Comparison of ENCODE assay signal across 8 cellular contexts in genomic region chr7:87926581-87927461, GRCh38. TPM values are rescaled to one million over a fixed set of nuclear protein-coding genes. Genes with fewer than 3 reads are reported as not detected.
DNase-seq lines count a peak whose midpoint lies in the region; ATAC-seq and TF ChIP-seq lines count a peak whose summit lies in the region.

No MANE protein-coding gene starts in this region.

- H2AFZ ChIP-seq in KMS-11 (ENCODE audit: low read depth) (peak overlapping the region; percentile 72), GM23248 (no peak overlapping the region)

- H3K79me2 ChIP-seq in KMS-11 (ENCODE audit: insufficient read depth, low read depth) (no peaks in the 10 kb centered on the region; the same call in 1 of the 2 replicates), GM23248 (ENCODE audit: insufficient read depth) (no peaks in the 10 kb centered on the region)

- H3K4me3 ChIP-seq in KMS-11 (IDR thresholded peaks at IDR 0.05; ENCODE audit: insufficient read depth, low read depth, low read length), result peak overlapping the region; percentile 62
- H3K4me3 ChIP-seq in foreskin fibroblast (ENCODE audit: low read depth in 1 of 2, low read length in 2 of 2), result no peak overlapping the region
- no peak overlapping the region for H3K4me3 ChIP-seq in GM23248

- H4K20me1 ChIP-seq in KMS-11 (ENCODE audit: insufficient read depth), result no peaks in the 10 kb centered on the region
- no peaks in the 10 kb centered on the region for H4K20me1 ChIP-seq in GM23248 (ENCODE audit: insufficient read depth)

- no peaks in the 10 kb centered on the region for H3K9me3 ChIP-seq in GM23248 (ENCODE audit: low read depth)

- H3K9ac ChIP-seq in KMS-11 (peak overlapping the region; percentile 82), GM23248 (no peak overlapping the region)

- no peaks in the 10 kb centered on the region for H3K36me3 ChIP-seq in KMS-11 (ENCODE audit: insufficient read depth)
- no peaks in the 10 kb centered on the region for H3K36me3 ChIP-seq in GM23248 (ENCODE audit: low read depth)

- in situ Hi-C loops in GM23248 (cut with MboI), result no loop called here

- H3K27ac ChIP-seq in KMS-11 (peak overlapping the region; percentile 97), GM23248 (no peak overlapping the region)

- WGBS in GM23248 (ENCODE audit: low coverage in 1 of 2, low lambda C conversion rate in 2 of 2, missing lambda C conversion rate in 2 of 2), 2 experiments, result 48 to 49% methylated on average over 6 of the region's 6 CpGs

- H3F3A ChIP-seq in GM23248 (ENCODE audit: insufficient read depth), result no peaks in the 10 kb centered on the region

- peak overlapping the region; percentile 87 for H3K4me2 ChIP-seq in KMS-11
- no peak overlapping the region for H3K4me2 ChIP-seq in GM23248 (ENCODE audit: unreplicated experiment)

- H3K9me2 ChIP-seq in GM23248 (ENCODE audit: insufficient read depth), result no peaks in the 10 kb centered on the region

- peaks cover 64% of the 10 kb centered on the region for H3K4me1 ChIP-seq in KMS-11 (ENCODE audit: low read depth, poor library complexity, severe bottlenecking)
- no peaks in the 10 kb centered on the region for H3K4me1 ChIP-seq in GM23248 (ENCODE audit: insufficient read depth)

- H3K27me3 ChIP-seq in KMS-11 (ENCODE audit: insufficient read depth, low read depth) (no peaks in the 10 kb centered on the region), GM23248 (replicated peaks; ENCODE audit: insufficient read depth) (no peaks in the 10 kb centered on the region)

- TF ChIP-seq CTCF in KMS-11 (conservative IDR thresholded peaks at IDR 0.05; ENCODE audit: low read depth, low read length) (peak; percentile 53), foreskin fibroblast (IDR thresholded peaks at IDR 0.05; ENCODE audit: low read depth, low read length) (no peak)

- peak; percentile 82 for DNase-seq in brain pericyte (ENCODE audit: low read depth, low spot score)
- no peak for DNase-seq in foreskin fibroblast
- DNase-seq in activated effector memory CD4-positive, alpha-beta T cell treated with Interleukin-2 at 50 U/mL for 16 hours, result no peak
- DNase-seq in dedifferentiated amniotic fluid mesenchymal stem cell (ENCODE audit: extremely low spot score), result no peak
- DNase-seq in GM23248, result no peak

- peak; percentile 97 for ATAC-seq in GM18508 (IDR thresholded peaks at IDR 0.05; ENCODE audit: insufficient read depth, unreplicated experiment)
- ATAC-seq in GM21737 (IDR thresholded peaks at IDR 0.05; ENCODE audit: unreplicated experiment), result peak; percentile 99

RNA-seq across cellular contexts. Expression of gene ADAM22, which starts 7.2 kb away (rescaled TPM):
- total RNA-seq in GM23248 (2014; rRNA removed; shearing (Covaris generic)), result 0.54 TPM in 1 of 2 replicates, not detected in the other
- 0.09 TPM in 1 of 2 replicates, not detected in the other for polyA plus RNA-seq in GM23248 (2016; fragmentation: Nextera tagmentation; extraction: Ambion mirVana)

RNA-seq across cellular contexts. Expression of gene DBF4, which starts 50.5 kb away (rescaled TPM):
- 7.7 and 26.2 TPM in 2 replicates for total RNA-seq in GM23248 (2014; rRNA removed; shearing (Covaris generic))
- polyA plus RNA-seq in GM23248 (2016; fragmentation: Nextera tagmentation; extraction: Ambion mirVana), result 14.7 and 15.5 TPM in 2 replicates

RNA-seq across cellular contexts. Expression of gene SLC25A40, which starts 50.7 kb away (rescaled TPM):
- total RNA-seq in GM23248 (2014; rRNA removed; shearing (Covaris generic)), result 4.2 and 19.0 TPM in 2 replicates
- polyA plus RNA-seq in GM23248 (2016; fragmentation: Nextera tagmentation; extraction: Ambion mirVana), result 6.3 and 7.0 TPM in 2 replicates
